ENCODE assay signal across 27 cellular contexts in the genomic region with DNA sequence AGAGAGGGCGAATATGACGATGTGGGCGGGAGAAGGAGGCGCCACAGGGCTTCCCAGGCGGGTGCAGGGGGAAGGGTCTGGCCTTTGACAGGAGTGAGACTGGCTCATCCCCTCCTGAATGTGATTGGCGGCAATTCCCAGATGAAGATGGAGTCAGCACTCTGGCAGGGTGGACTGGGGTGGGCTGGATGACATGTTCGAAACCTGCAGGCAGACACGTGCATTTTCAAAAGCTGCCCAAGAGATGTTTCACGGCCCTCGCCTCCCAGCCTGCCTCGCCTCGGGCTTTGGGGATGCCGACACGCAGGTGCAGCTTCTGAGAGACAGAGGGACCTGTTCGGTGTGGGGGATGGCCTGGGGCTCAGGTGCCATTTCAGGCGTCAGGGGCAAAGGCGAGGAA.
DNase-seq lines count a peak whose midpoint lies in the region; ATAC-seq and TF ChIP-seq lines count a peak whose summit lies in the region.
"Had no signal": no experiment of that assay in that cellular context is flagged by ENCODE, and none has a peak within 500 bp of the region (broad histone marks: within the 10 kb centered on the region; RNA-seq: fewer than 3 reads in every experiment).

No MANE protein-coding gene starts in this region.

- no peak overlapping the region for H3K4me2 ChIP-seq in neuronal stem cell (ENCODE audit: insufficient read depth, low read length, poor library complexity, severe bottlenecking)
- H3K4me2 ChIP-seq: BLaER1 treated with 17β-estradiol and CSF1 and Interleukin-3, amounts not matched to agents 10 nM and 100 nM; GM23338 had no signal

- H4K8ac ChIP-seq in neuronal stem cell (ENCODE audit: low read depth, low read length): no peak overlapping the region

- no peak overlapping the region for H3K4ac ChIP-seq in neuronal stem cell (ENCODE audit: low read length)

- peak overlapping the region; percentile 27 for H2AK5ac ChIP-seq in neuronal stem cell (ENCODE audit: low read depth, low read length)

- ATAC-seq in activated CD8-positive, alpha-beta T cell treated with anti-CD3 and anti-CD28 coated beads for 36 hours: no peak
- ATAC-seq: GM23338, PC-3, SK-N-SH treated with all-trans-retinoic acid at 6 μM for 48 hours had no signal

- no peak for TF ChIP-seq POLR2A in spleen (IDR thresholded peaks at IDR 0.05)

- H3K4me1 Mint-ChIP-seq in glutamatergic neuron (ENCODE audit: low read depth, unreplicated experiment): peaks cover 19% of the 10 kb centered on the region
- no peaks in the 10 kb centered on the region for H3K4me1 Mint-ChIP-seq in activated CD8-positive, alpha-beta T cell treated with anti-CD3 and anti-CD28 coated beads for 36 hours (ENCODE audit: low read depth)
- H3K4me1 Mint-ChIP-seq: CD4-positive, alpha-beta memory T cell had no signal

- no peaks in the 10 kb centered on the region for H3K36me3 ChIP-seq in left ventricle myocardium inferior
- H3K36me3 ChIP-seq in neuronal stem cell (replicated peaks in 1 of 2; ENCODE audit: control insufficient read depth in 2 of 2, insufficient read depth in 2 of 2, low read length in 2 of 2): no peaks in the 10 kb centered on the region
- no peaks in the 10 kb centered on the region for H3K36me3 ChIP-seq in spleen
- no peaks in the 10 kb centered on the region for H3K36me3 ChIP-seq in brain microvascular endothelial cell (replicated peaks)
- H3K36me3 ChIP-seq: BLaER1 treated with 17β-estradiol and CSF1 and Interleukin-3, amounts not matched to agents 10 nM and 100 nM; MG63; SJCRH30 had no signal

- H3K79me1 ChIP-seq in neuronal stem cell (ENCODE audit: low read depth, low read length): no peaks in the 10 kb centered on the region

- H2BK120ac ChIP-seq in neuronal stem cell (ENCODE audit: low read depth, low read length): no peak overlapping the region

- no peak overlapping the region for H2AFZ ChIP-seq in neuronal stem cell (ENCODE audit: low read length)
- H2AFZ ChIP-seq: GM23338 had no signal

- no CpG with 5 or more reads among the region's 17 CpGs for WGBS in neuronal stem cell (ENCODE audit: extremely low coverage in 2 of 2, insufficient read length in 2 of 2, insufficient replicate concordance in 1 of 2), 2 donors
- 87 to 90% (median 90%) methylated on average over 14 to 17 of the region's 17 CpGs for WGBS in spleen, 5 donors

- in situ Hi-C loops in brain microvascular endothelial cell (cut with HindIII; ENCODE audit: low pct_ligation_motif_present, low sequenced_read_pairs): no loop called here

- H3K27me3 ChIP-seq in left ventricle myocardium inferior (ENCODE audit: low read depth): no peaks in the 10 kb centered on the region
- H3K27me3 ChIP-seq in neuronal stem cell (ENCODE audit: control insufficient read depth in 3 of 3, insufficient read depth in 3 of 3, low read depth in 1 of 3, low read length in 3 of 3): no peaks in the 10 kb centered on the region
- H3K27me3 ChIP-seq in spleen (replicated peaks in 1 of 7): no peaks in the 10 kb centered on the region
- H3K27me3 ChIP-seq in brain microvascular endothelial cell (replicated peaks): no peaks in the 10 kb centered on the region
- H3K27me3 ChIP-seq: BLaER1 treated with 17β-estradiol and CSF1 and Interleukin-3, amounts not matched to agents 10 nM and 100 nM; MG63 had no signal

- H3K9ac ChIP-seq in neuronal stem cell (ENCODE audit: low read depth, low read length, poor library complexity): peak overlapping the region; percentile 53
- H3K9ac ChIP-seq: BLaER1 treated with 17β-estradiol and CSF1 and Interleukin-3, amounts not matched to agents 10 nM and 100 nM had no signal

- H3K27ac Mint-ChIP-seq in glutamatergic neuron (ENCODE audit: unreplicated experiment): peak overlapping the region; percentile 65
- H3K27ac Mint-ChIP-seq in activated CD8-positive, alpha-beta T cell treated with anti-CD3 and anti-CD28 coated beads for 36 hours: no peak overlapping the region
- H3K27ac Mint-ChIP-seq: CD4-positive, alpha-beta memory T cell; GM23338 had no signal

- DNase-seq in cardiac septum (ENCODE audit: low spot score) (peak; percentile 59), left ventricle myocardium inferior (no peak), glutamatergic neuron (no peak), neuronal stem cell (ENCODE audit: low spot score) (no peak), spleen (peak; percentile 74), brain microvascular endothelial cell (no peak), NCI-H69 (lab: John Stamatoyannopoulos, UW) (no peak)
- no peak for DNase-seq in activated CD8-positive, alpha-beta T cell treated with anti-CD3 and anti-CD28 coated beads for 36 hours
- DNase-seq: 8988T; AML-193; CD4-positive, alpha-beta memory T cell; COR-L47; GDM1; H9; KBM-7; MG63; NCI-H1048; NCI-H1417 treated with DMSO at 0.1 percent for 48 hours; NCI-H187; NCI-H524; NCI-H774; NK-92 treated with Interleukin-12 subunit alpha and Interleukin-12 subunit beta, amount 100 ng/mL, for 24 hours; PC-3; SJCRH30 had no signal

- H3K4me1 ChIP-seq in left ventricle myocardium inferior (peaks cover 15% of the 10 kb centered on the region), neuronal stem cell (ENCODE audit: control insufficient read depth in 2 of 2, insufficient read depth in 1 of 2, low read depth in 1 of 2, low read length in 2 of 2) (peaks cover 6 to 9% of the 10 kb centered on the region in 2 donors), spleen (peaks cover 0 to 19% (median 4%) of the 10 kb centered on the region in 6 donors)
- H3K4me1 ChIP-seq: BLaER1 treated with 17β-estradiol and CSF1 and Interleukin-3, amounts not matched to agents 10 nM and 100 nM; SJCRH30 had no signal

- H3K27ac ChIP-seq in left ventricle myocardium inferior (replicated peaks): no peak overlapping the region
- no peak overlapping the region for H3K27ac ChIP-seq in neuronal stem cell (replicated peaks; ENCODE audit: low read length)
- peak overlapping the region in 4 of 8 donors; percentile 27 to 54 (median 44) for H3K27ac ChIP-seq in spleen
- H3K27ac ChIP-seq in brain microvascular endothelial cell: no peak overlapping the region
- H3K27ac ChIP-seq: BLaER1 treated with 17β-estradiol and CSF1 and Interleukin-3, amounts not matched to agents 10 nM and 100 nM; SJCRH30 had no signal

- H2BK12ac ChIP-seq in neuronal stem cell (ENCODE audit: low read length): no peak overlapping the region

- H2BK15ac ChIP-seq in neuronal stem cell (ENCODE audit: low read length): no peak overlapping the region

- H4K91ac ChIP-seq in neuronal stem cell (ENCODE audit: low read depth, low read length, poor library complexity): no peak overlapping the region

- intact Hi-C loops in cardiac septum (cut with DNase I) (no loop called here), left ventricle myocardium inferior (cut with micrococcal nuclease) (no loop called here), spleen (cut with DNase I; ENCODE audit: low total_unique reads) (no loop called here)
- intact Hi-C loops in activated CD8-positive, alpha-beta T cell treated with anti-CD3 and anti-CD28 coated beads for 36 hours (cut with micrococcal nuclease): no loop called here

- H3K4me3 ChIP-seq in left ventricle myocardium inferior (no peak overlapping the region), neuronal stem cell (ENCODE audit: low read length in 2 of 2) (no peak overlapping the region), spleen (no peak overlapping the region), brain microvascular endothelial cell (ENCODE audit: low read depth, low read length) (no peak overlapping the region)
- H3K4me3 ChIP-seq: BLaER1 treated with 17β-estradiol and CSF1 and Interleukin-3, amounts not matched to agents 10 nM and 100 nM; GM23338; MG63; SJCRH30 had no signal

- H3K9me3 ChIP-seq in left ventricle myocardium inferior (replicated peaks): no peaks in the 10 kb centered on the region
- H3K9me3 ChIP-seq in neuronal stem cell (replicated peaks in 1 of 2; ENCODE audit: control insufficient read depth in 2 of 2, insufficient read depth in 1 of 2, low read depth in 1 of 2, low read length in 2 of 2): no peaks in the 10 kb centered on the region
- no peaks in the 10 kb centered on the region for H3K9me3 ChIP-seq in spleen
- H3K9me3 ChIP-seq: MG63, SJCRH30 had no signal

- H3K9me3 Mint-ChIP-seq in glutamatergic neuron (ENCODE audit: unreplicated experiment): peaks cover 2% of the 10 kb centered on the region
- no peaks in the 10 kb centered on the region for H3K9me3 Mint-ChIP-seq in activated CD8-positive, alpha-beta T cell treated with anti-CD3 and anti-CD28 coated beads for 36 hours
- H3K9me3 Mint-ChIP-seq: CD4-positive, alpha-beta memory T cell; GM23338; H9 had no signal

- H3K4me3 Mint-ChIP-seq in glutamatergic neuron (ENCODE audit: unreplicated experiment): peak overlapping the region; percentile 35
- no peak overlapping the region for H3K4me3 Mint-ChIP-seq in activated CD8-positive, alpha-beta T cell treated with anti-CD3 and anti-CD28 coated beads for 36 hours
- H3K4me3 Mint-ChIP-seq: CD4-positive, alpha-beta memory T cell; GM23338; H9 had no signal

- H2BK5ac ChIP-seq in neuronal stem cell (ENCODE audit: low read length): no peak overlapping the region

- no peak overlapping the region for H3K23ac ChIP-seq in neuronal stem cell (ENCODE audit: low read depth, low read length, poor library complexity)

- TF ChIP-seq CTCF in left ventricle myocardium inferior (IDR thresholded peaks at IDR 0.05; ENCODE audit: borderline replicate concordance) (no peak), glutamatergic neuron (IDR thresholded peaks at IDR 0.05; ENCODE audit: partially characterized antibody, unreplicated experiment) (no peak), spleen (IDR thresholded peaks at IDR 0.05 in 8 of 11, conservative IDR thresholded peaks at IDR 0.05 in 3 of 11) (no peak), brain microvascular endothelial cell (IDR thresholded peaks at IDR 0.05; ENCODE audit: low read depth, low read length, missing control alignments) (no peak)
- TF ChIP-seq CTCF in activated CD8-positive, alpha-beta T cell treated with anti-CD3 and anti-CD28 coated beads for 36 hours (IDR thresholded peaks at IDR 0.05): no peak

- H3K18ac ChIP-seq in neuronal stem cell (ENCODE audit: low read length): peak overlapping the region; percentile 60

- no peak overlapping the region for H3K14ac ChIP-seq in neuronal stem cell (ENCODE audit: low read length)

- CTCF ChIA-PET in activated CD8-positive, alpha-beta T cell treated with anti-CD3 and anti-CD28 coated beads for 36 hours (lab: Charles Lee): no interaction called here

- H3K27me3 Mint-ChIP-seq in glutamatergic neuron (ENCODE audit: unreplicated experiment): peaks cover 5% of the 10 kb centered on the region
- peaks cover 8% of the 10 kb centered on the region for H3K27me3 Mint-ChIP-seq in activated CD8-positive, alpha-beta T cell treated with anti-CD3 and anti-CD28 coated beads for 36 hours

- POLR2A ChIA-PET in activated CD8-positive, alpha-beta T cell treated with anti-CD3 and anti-CD28 coated beads for 36 hours (lab: Charles Lee): no interaction called here

- H3K36me3 Mint-ChIP-seq in glutamatergic neuron (ENCODE audit: unreplicated experiment): no peaks in the 10 kb centered on the region
- no peaks in the 10 kb centered on the region for H3K36me3 Mint-ChIP-seq in activated CD8-positive, alpha-beta T cell treated with anti-CD3 and anti-CD28 coated beads for 36 hours (ENCODE audit: low read depth)
- H3K36me3 Mint-ChIP-seq: CD4-positive, alpha-beta memory T cell had no signal

Comparison
In these comparisons a context has a peak if more than half of its experiments do, and no peak if none do; other contexts are left out.
1. DNase-seq: peak in cardiac septum (single experiment) and spleen (single experiment); none in left ventricle myocardium inferior (single experiment), glutamatergic neuron (single experiment), neuronal stem cell (single experiment), brain microvascular endothelial cell (single experiment), NCI-H69 (single experiment) and activated CD8-positive, alpha-beta T cell treated with anti-CD3 and anti-CD28 coated beads for 36 hours (single experiment).